Comparison of ENCODE assay signal across 21 cellular contexts in genomic region chr22:35928273-35928798, GRCh38.
DNase-seq lines count a peak whose midpoint lies in the region; ATAC-seq and TF ChIP-seq lines count a peak whose summit lies in the region.
"Had no signal": no experiment of that assay in that cellular context is flagged by ENCODE, and none has a peak within 500 bp of the region (broad histone marks: within the 10 kb centered on the region; RNA-seq: fewer than 3 reads in every experiment).

No MANE protein-coding gene starts in this region.

- H2BK12ac ChIP-seq in trophoblast cell (ENCODE audit: low read length): no peak overlapping the region

- H3K4ac ChIP-seq in trophoblast cell (ENCODE audit: low read depth, low read length): peak overlapping the region; percentile 55

- peak overlapping the region; percentile 78 for H3K18ac ChIP-seq in trophoblast cell (ENCODE audit: low read length)

- no peaks in the 10 kb centered on the region; the same call in 1 of the 2 replicates for H4K20me1 ChIP-seq in GM23338 (replicated peaks; ENCODE audit: insufficient read depth)

- ATAC-seq in GM23338 (no peak), WTC11 (no peak), HG03439 (IDR thresholded peaks at IDR 0.05; ENCODE audit: unreplicated experiment) (no peak)
- ATAC-seq: PC-3, SK-N-SH treated with all-trans-retinoic acid at 6 μM for 48 hours had no signal

- peaks cover 59% of the 10 kb centered on the region for H3K79me2 ChIP-seq in GM23338 (replicated peaks; ENCODE audit: insufficient read depth)
- H3K79me2 ChIP-seq in trophoblast cell (ENCODE audit: control insufficient read depth, insufficient read depth, low read length, poor library complexity): no peaks in the 10 kb centered on the region

- TF ChIP-seq CTCF in GM23338 (conservative IDR thresholded peaks at IDR 0.05; ENCODE audit: low read depth in 2 of 2) (no peak), WTC11 (IDR thresholded peaks at IDR 0.05) (no peak), mesothelial cell of epicardium (IDR thresholded peaks at IDR 0.05; ENCODE audit: unreplicated experiment) (no peak)

- no peaks in the 10 kb centered on the region for H3F3A ChIP-seq in GM23338 (replicated peaks; ENCODE audit: low read depth)

- H3K9me2 ChIP-seq in GM23338 (ENCODE audit: insufficient read depth): no peaks in the 10 kb centered on the region

- CTCF ChIA-PET in WTC11 (lab: Charles Lee): interaction anchor here (1.0 to 2.1 kb wide), 3 partner anchors 138 to 251 kb away, joined by 3 to 20 read pairs (median 3); no protein-coding TSS in a partner anchor

- H3K36me3 Mint-ChIP-seq in GM23338 (ENCODE audit: low read depth): no peaks in the 10 kb centered on the region; the same call in 2 of the 3 replicates
- H3K36me3 Mint-ChIP-seq in WTC11: no peaks in the 10 kb centered on the region
- H3K36me3 Mint-ChIP-seq in mesothelial cell of epicardium: peaks cover 1% of the 10 kb centered on the region
- H3K36me3 Mint-ChIP-seq: CD4-positive, CD25-positive, alpha-beta regulatory T cell had no signal

- peak overlapping the region; percentile 49 for H2BK5ac ChIP-seq in trophoblast cell (ENCODE audit: low read depth, low read length, poor library complexity)

- H3K4me3 ChIP-seq in GM23338 (no peak overlapping the region), trophoblast cell (ENCODE audit: low read depth, low read length) (no peak overlapping the region)

- H2BK120ac ChIP-seq in trophoblast cell (ENCODE audit: insufficient read depth, low read length, poor library complexity): no peak overlapping the region

- H3K36me3 ChIP-seq in GM23338 (ENCODE audit: insufficient read depth): no peaks in the 10 kb centered on the region
- peaks cover 0 to 1% of the 10 kb centered on the region in 2 experiments for H3K36me3 ChIP-seq in trophoblast cell (ENCODE audit: control insufficient read depth in 1 of 2, insufficient read depth in 2 of 2, low read length in 2 of 2)

- H3K4me2 ChIP-seq in GM23338 (no peak overlapping the region), trophoblast cell (ENCODE audit: low read length) (no peak overlapping the region)
- H3K4me2 ChIP-seq: KMS-11 had no signal

- H2AK5ac ChIP-seq in trophoblast cell (ENCODE audit: low read length): no peak overlapping the region

- H3K4me3 Mint-ChIP-seq in GM23338 (no peak overlapping the region), WTC11 (no peak overlapping the region), mesothelial cell of epicardium (no peak overlapping the region)
- H3K4me3 Mint-ChIP-seq: CD4-positive, CD25-positive, alpha-beta regulatory T cell had no signal

- no peak overlapping the region for H3K14ac ChIP-seq in trophoblast cell (ENCODE audit: low read length)

- H3K27ac ChIP-seq in GM23338 (ENCODE audit: low read depth) (peak overlapping the region; percentile 21; the same call in 1 of the 2 replicates), trophoblast cell (ENCODE audit: low read depth, low read length) (no peak overlapping the region)
- H3K27ac ChIP-seq: 22Rv1, KMS-11 had no signal

- no peaks in the 10 kb centered on the region for H3K9me3 ChIP-seq in trophoblast cell (ENCODE audit: insufficient read depth, low read depth, low read length)

- no CpG with 5 or more reads among the region's 3 CpGs for WGBS in trophoblast cell (ENCODE audit: extremely low coverage, insufficient coverage, insufficient read length)

- H3K9me3 Mint-ChIP-seq in GM23338: no peaks in the 10 kb centered on the region
- no peaks in the 10 kb centered on the region for H3K9me3 Mint-ChIP-seq in WTC11
- H3K9me3 Mint-ChIP-seq in mesothelial cell of epicardium: no peaks in the 10 kb centered on the region
- H3K9me3 Mint-ChIP-seq: CD4-positive, CD25-positive, alpha-beta regulatory T cell had no signal

- no peaks in the 10 kb centered on the region for H3K79me1 ChIP-seq in trophoblast cell (ENCODE audit: low read length)

- H3K4me1 ChIP-seq in GM23338 (ENCODE audit: insufficient read depth): peaks cover 9% of the 10 kb centered on the region
- H3K4me1 ChIP-seq in trophoblast cell (ENCODE audit: control insufficient read depth in 1 of 2, insufficient read depth in 2 of 2, low read length in 2 of 2): peaks cover 0 to 2% of the 10 kb centered on the region in 2 experiments

- no peak overlapping the region for H3K23ac ChIP-seq in trophoblast cell (ENCODE audit: low read length)

- peak; percentile 22 for DNase-seq in NCI-H1105 treated with DMSO at 0.1 percent for 48 hours (lab: John Stamatoyannopoulos, UW)
- DNase-seq in NCI-H1105 (lab: John Stamatoyannopoulos, UW): no peak
- DNase-seq in GM23338 (ENCODE audit: low spot score): no peak
- DNase-seq in WTC11 (ENCODE audit: low spot score): no peak
- no peak for DNase-seq in trophoblast cell
- no peak for DNase-seq in NCI-H69 (lab: John Stamatoyannopoulos, UW)
- no peak for DNase-seq in mesothelial cell of epicardium (ENCODE audit: low spot score in 2 of 2, unreplicated experiment in 2 of 2)
- DNase-seq: CD4-positive, CD25-positive, alpha-beta regulatory T cell; COR-L47; DMS 273 treated with DMSO at 0.1 percent for 48 hours; GDM1; NCI-H1436 treated with DMSO at 0.1 percent for 48 hours; NCI-H2029; NCI-H774; PC-3; RPMI8226; SHP77 treated with DMSO at 0.1 percent for 48 hours had no signal

- no peaks in the 10 kb centered on the region for H3K27me3 Mint-ChIP-seq in GM23338 (ENCODE audit: insufficient read depth, low read depth, poor library complexity)
- no peaks in the 10 kb centered on the region for H3K27me3 Mint-ChIP-seq in WTC11 (ENCODE audit: low read depth)
- no peaks in the 10 kb centered on the region for H3K27me3 Mint-ChIP-seq in mesothelial cell of epicardium (ENCODE audit: low read depth)

- H2AFZ ChIP-seq in GM23338 (no peak overlapping the region), trophoblast cell (ENCODE audit: insufficient read depth, low read length, poor library complexity) (no peak overlapping the region)

- no peak overlapping the region for H4K8ac ChIP-seq in trophoblast cell (ENCODE audit: low read depth, low read length)

- no peak overlapping the region for H4K91ac ChIP-seq in trophoblast cell (ENCODE audit: low read depth, low read length)

- no peaks in the 10 kb centered on the region for H3K27me3 ChIP-seq in GM23338 (ENCODE audit: insufficient read depth)
- H3K27me3 ChIP-seq in trophoblast cell (ENCODE audit: insufficient read depth, low read length): no peaks in the 10 kb centered on the region

- POLR2A ChIA-PET in WTC11 (lab: Charles Lee): no interaction called here

- H3K9ac ChIP-seq in trophoblast cell (ENCODE audit: low read length): no peak overlapping the region
- H3K9ac ChIP-seq: KMS-11 had no signal

- no peak overlapping the region for H3K27ac Mint-ChIP-seq in GM23338
- peak overlapping the region; percentile 6 for H3K27ac Mint-ChIP-seq in WTC11
- H3K27ac Mint-ChIP-seq in mesothelial cell of epicardium: no peak overlapping the region
- H3K27ac Mint-ChIP-seq: CD4-positive, CD25-positive, alpha-beta regulatory T cell had no signal

- peaks cover 11% of the 10 kb centered on the region for H3K4me1 Mint-ChIP-seq in GM23338
- peaks cover 17% of the 10 kb centered on the region for H3K4me1 Mint-ChIP-seq in WTC11
- H3K4me1 Mint-ChIP-seq in mesothelial cell of epicardium: peaks cover 17% of the 10 kb centered on the region
- H3K4me1 Mint-ChIP-seq: CD4-positive, CD25-positive, alpha-beta regulatory T cell had no signal

- no peak overlapping the region for H4K12ac ChIP-seq in trophoblast cell (ENCODE audit: low read depth, low read length)

TF ChIP-seq in WTC11, 78 proteins besides CTCF, POLR2A, EP300 and RAD21:
- TF ChIP-seq ATF3 (CRISPR knock-in tag; conservative IDR thresholded peaks at IDR 0.05) (no peak), PRDM15 (CRISPR knock-in tag; IDR thresholded peaks at IDR 0.05) (no peak), ATF1 (CRISPR knock-in tag; IDR thresholded peaks at IDR 0.05) (no peak), NR1H2 (CRISPR knock-in tag; IDR thresholded peaks at IDR 0.05) (no peak)
